8 cellular contexts compared by ENCODE assay signal in genomic region chr2:135948642-135949355, GRCh38. TPM values are rescaled to one million over a fixed set of nuclear protein-coding genes. Genes with fewer than 3 reads are reported as not detected.
DNase-seq lines count a peak whose midpoint lies in the region; ATAC-seq and TF ChIP-seq lines count a peak whose summit lies in the region.

No MANE protein-coding gene starts in this region.

- no peaks in the 10 kb centered on the region for H3K27me3 Mint-ChIP-seq in activated naive CD4-positive, alpha-beta T cell treated with anti-CD3 and anti-CD28 coated beads, Interleukin-2, amount 50 U/mL, for 24 hours
- H3K27me3 Mint-ChIP-seq in mesothelial cell of epicardium (ENCODE audit: low read depth) = no peaks in the 10 kb centered on the region

- H3K4me1 Mint-ChIP-seq in activated naive CD4-positive, alpha-beta T cell treated with anti-CD3 and anti-CD28 coated beads, Interleukin-2, amount 50 U/mL, for 24 hours = peaks cover 70% of the 10 kb centered on the region
- no peaks in the 10 kb centered on the region for H3K4me1 Mint-ChIP-seq in mesothelial cell of epicardium

- peak overlapping the region; percentile 88 for H3K27ac Mint-ChIP-seq in activated naive CD4-positive, alpha-beta T cell treated with anti-CD3 and anti-CD28 coated beads, Interleukin-2, amount 50 U/mL, for 24 hours
- peak overlapping the region; percentile 61 for H3K27ac Mint-ChIP-seq in mesothelial cell of epicardium

- no peak for TF ChIP-seq CTCF in mesothelial cell of epicardium (IDR thresholded peaks at IDR 0.05; ENCODE audit: unreplicated experiment)

- H3K4me3 Mint-ChIP-seq in activated naive CD4-positive, alpha-beta T cell treated with anti-CD3 and anti-CD28 coated beads, Interleukin-2, amount 50 U/mL, for 24 hours = peak overlapping the region; percentile 72
- no peak overlapping the region for H3K4me3 Mint-ChIP-seq in mesothelial cell of epicardium

- H3K36me3 Mint-ChIP-seq in activated naive CD4-positive, alpha-beta T cell treated with anti-CD3 and anti-CD28 coated beads, Interleukin-2, amount 50 U/mL, for 24 hours = peaks cover 37% of the 10 kb centered on the region
- peaks cover 25% of the 10 kb centered on the region for H3K36me3 Mint-ChIP-seq in mesothelial cell of epicardium

- H3K9me3 Mint-ChIP-seq in activated naive CD4-positive, alpha-beta T cell treated with anti-CD3 and anti-CD28 coated beads, Interleukin-2, amount 50 U/mL, for 24 hours = no peaks in the 10 kb centered on the region
- peaks cover 7% of the 10 kb centered on the region for H3K9me3 Mint-ChIP-seq in mesothelial cell of epicardium

- ATAC-seq in GM19463 (IDR thresholded peaks at IDR 0.05; ENCODE audit: unreplicated experiment) (peak; percentile 52), left ventricle myocardium superior (no peak)

- DNase-seq in AG20443 (ENCODE audit: low spot score) (peak; percentile 20), HT-29 (ENCODE audit: low spot score) (peak; percentile 76), mesothelial cell of epicardium (ENCODE audit: low spot score in 2 of 2, unreplicated experiment in 2 of 2) (no peak), amniotic stem cell (lab: John Stamatoyannopoulos, UW) (no peak), foreskin melanocyte (no peak), left ventricle myocardium superior (no peak)

- intact Hi-C loops in left ventricle myocardium superior (cut with micrococcal nuclease) = no loop called here

RNA-seq across cellular contexts. Expression of gene DARS1, which starts 36.6 kb away (rescaled TPM):
- total RNA-seq in HT-29 (2014; rRNA removed; shearing (Covaris generic)) = 20.5 and 29.6 TPM in 2 replicates
- total RNA-seq in mesothelial cell of epicardium = 81.8 to 85.7 TPM (median 82.6 TPM) in 3 replicates
- 62.0 TPM for total RNA-seq in left ventricle myocardium superior

Comparison
In these comparisons a context has a peak if more than half of its experiments do, and no peak if none do; other contexts are left out.
1. DNase-seq: peak in AG20443 (single experiment) and HT-29 (single experiment); none in mesothelial cell of epicardium (0 of 2), amniotic stem cell (single experiment), foreskin melanocyte (single experiment) and left ventricle myocardium superior (single experiment).